In the genomic region with DNA sequence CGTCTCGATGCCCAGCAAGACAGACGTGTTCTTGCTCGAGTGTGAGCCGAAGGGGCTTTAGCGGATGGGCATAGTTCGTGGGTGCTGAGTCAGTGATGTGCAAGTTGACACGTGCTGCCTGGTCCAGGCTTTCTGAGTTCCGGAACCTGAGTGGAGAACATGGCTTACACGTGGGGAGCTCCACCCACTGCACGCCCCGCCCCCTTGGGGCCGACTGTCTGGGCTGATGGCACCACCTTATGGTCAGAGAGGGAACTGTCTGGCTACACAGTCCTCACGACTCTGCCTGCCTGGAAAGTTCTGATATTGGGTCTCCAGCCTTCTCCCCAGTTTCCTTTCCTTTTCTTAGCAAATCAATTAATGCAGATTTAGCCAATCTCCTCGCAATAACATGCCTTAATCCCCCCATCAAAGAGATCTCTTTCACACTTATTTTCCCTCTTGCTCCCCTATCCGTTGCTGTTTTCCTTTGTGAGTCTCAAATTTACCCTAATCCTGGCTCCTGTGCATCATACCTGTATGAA, we compare ENCODE assay signal across 8 cellular contexts. TPM values are rescaled to one million over a fixed set of nuclear protein-coding genes. Genes with fewer than 3 reads are reported as not detected.
DNase-seq lines count a peak whose midpoint lies in the region; ATAC-seq, FAIRE-seq and TF ChIP-seq lines count a peak whose summit lies in the region.

No MANE protein-coding gene starts in this region.

- H2BK15ac ChIP-seq in neuronal stem cell (ENCODE audit: low read length): no peak overlapping the region

- FAIRE-seq in D721Med (lab: Jason Lieb, UNC): no peak

- H3K9me2 ChIP-seq in OCI-LY7 (ENCODE audit: insufficient read depth, low read length): no peaks in the 10 kb centered on the region

- no peak overlapping the region for H3K18ac ChIP-seq in neuronal stem cell (ENCODE audit: low read length)

- H3K14ac ChIP-seq in neuronal stem cell (ENCODE audit: low read length): no peak overlapping the region

- WGBS in neuronal stem cell (ENCODE audit: extremely low coverage in 2 of 2, insufficient read length in 2 of 2, insufficient replicate concordance in 1 of 2), 2 donors: no CpG with 5 or more reads among the region's 16 CpGs

- CTCF ChIA-PET in OCI-LY7 (lab: Charles Lee; ENCODE audit: unreplicated experiment): interaction anchor here (0.6 kb wide), 2 partner anchors 36 to 619 kb away, joined by 3 read pairs; no protein-coding TSS in a partner anchor

- peak overlapping the region; percentile 68; the same call in 1 of the 2 replicates for H2AFZ ChIP-seq in OCI-LY7 (ENCODE audit: low read length)
- H2AFZ ChIP-seq in neuronal stem cell (ENCODE audit: low read length): no peak overlapping the region

- no peak overlapping the region for H3K9ac ChIP-seq in neuronal stem cell (ENCODE audit: low read depth, low read length, poor library complexity)

- no peak overlapping the region for H2BK120ac ChIP-seq in neuronal stem cell (ENCODE audit: low read depth, low read length)

- H4K8ac ChIP-seq in neuronal stem cell (ENCODE audit: low read depth, low read length): no peak overlapping the region

- H3K4ac ChIP-seq in neuronal stem cell (ENCODE audit: low read length): no peak overlapping the region

- H3K4me2 ChIP-seq in OCI-LY7 (ENCODE audit: low read length): no peak overlapping the region
- no peak overlapping the region for H3K4me2 ChIP-seq in neuronal stem cell (ENCODE audit: insufficient read depth, low read length, poor library complexity, severe bottlenecking)

- no peak overlapping the region for H2BK5ac ChIP-seq in neuronal stem cell (ENCODE audit: low read length)

- intact Hi-C loops in OCI-LY7 (cut with micrococcal nuclease; ENCODE audit: unreplicated experiment): loop anchor here (1.0 to 2.0 kb wide), 3 partner anchors 38 to 619 kb away; no protein-coding TSS in a partner anchor

- TF ChIP-seq CTCF in D721Med (IDR thresholded peaks at IDR 0.05; ENCODE audit: insufficient read depth, missing control alignments): peak; percentile 92
- peak; percentile 90 for TF ChIP-seq CTCF in OCI-LY7 (conservative IDR thresholded peaks at IDR 0.05; ENCODE audit: low read length)

- POLR2A ChIA-PET in OCI-LY7 (lab: Charles Lee): interaction anchor here (1.1 kb wide), 1 partner anchor 12 kb away, joined by 5 read pairs; no protein-coding TSS in a partner anchor

- DNase-seq in D721Med (ENCODE audit: insufficient read length, low spot score) (peak; percentile 65), HT1080 (ENCODE audit: low read depth) (peak; percentile 74), OCI-LY7 (ENCODE audit: low spot score) (peak; percentile 82), activated T-cell treated with anti-CD3 and anti-CD28 coated beads for 48 hours (ENCODE audit: low read depth) (peak; percentile 87), fibroblast of gingiva (ENCODE audit: low read depth) (peak; percentile 83), neuronal stem cell (ENCODE audit: low spot score) (peak; percentile 57), substantia nigra (lab: John Stamatoyannopoulos, UW) (peak in 46 of 49 donors; percentile 27 to 83 (median 63))

- H2BK12ac ChIP-seq in neuronal stem cell (ENCODE audit: low read length): no peak overlapping the region

- H3K4me3 ChIP-seq in OCI-LY7 (ENCODE audit: low read depth, low read length, poor library complexity, severe bottlenecking): no peak overlapping the region
- no peak overlapping the region for H3K4me3 ChIP-seq in neuronal stem cell (ENCODE audit: low read length in 2 of 2)

- no peaks in the 10 kb centered on the region for H3K9me3 ChIP-seq in OCI-LY7 (ENCODE audit: low read length)
- H3K9me3 ChIP-seq in neuronal stem cell (replicated peaks in 1 of 2; ENCODE audit: control insufficient read depth in 2 of 2, insufficient read depth in 1 of 2, low read depth in 1 of 2, low read length in 2 of 2): no peaks in the 10 kb centered on the region

- no peak overlapping the region for H4K91ac ChIP-seq in neuronal stem cell (ENCODE audit: low read depth, low read length, poor library complexity)

- H3K23ac ChIP-seq in neuronal stem cell (ENCODE audit: low read depth, low read length, poor library complexity): no peak overlapping the region

- H4K20me1 ChIP-seq in OCI-LY7 (ENCODE audit: insufficient read depth, low read length): no peaks in the 10 kb centered on the region

- no peaks in the 10 kb centered on the region for H3K79me1 ChIP-seq in neuronal stem cell (ENCODE audit: low read depth, low read length)

- ATAC-seq in GM21381 (IDR thresholded peaks at IDR 0.05; ENCODE audit: unreplicated experiment): peak; percentile 62

- H3K79me2 ChIP-seq in OCI-LY7 (ENCODE audit: insufficient read depth, low read depth, low read length): no peaks in the 10 kb centered on the region

- H3K27me3 ChIP-seq in neuronal stem cell (ENCODE audit: control insufficient read depth in 3 of 3, insufficient read depth in 3 of 3, low read depth in 1 of 3, low read length in 3 of 3): peaks cover 3 to 54% (median 21%) of the 10 kb centered on the region in 3 experiments

- H2AK5ac ChIP-seq in neuronal stem cell (ENCODE audit: low read depth, low read length): no peak overlapping the region

- H3K4me1 ChIP-seq in OCI-LY7 (ENCODE audit: insufficient read depth, low read length, poor library complexity, severe bottlenecking) (no peaks in the 10 kb centered on the region), neuronal stem cell (ENCODE audit: control insufficient read depth in 2 of 2, insufficient read depth in 1 of 2, low read depth in 1 of 2, low read length in 2 of 2) (peaks cover 12 to 26% of the 10 kb centered on the region in 2 donors)

- H3K27ac ChIP-seq in OCI-LY7 (ENCODE audit: low read depth, low read length, poor library complexity, severe bottlenecking) (no peak overlapping the region), neuronal stem cell (replicated peaks; ENCODE audit: low read length) (no peak overlapping the region), substantia nigra (ENCODE audit: low read depth, low read length, poor library complexity, severe bottlenecking) (no peak overlapping the region)

- no TSS peak for BruUV-seq in OCI-LY7 (replicated peaks; lab: Mats Ljungman, UMichigan)

- no peaks in the 10 kb centered on the region for H3K36me3 ChIP-seq in OCI-LY7 (ENCODE audit: insufficient read depth, low read length)
- no peaks in the 10 kb centered on the region for H3K36me3 ChIP-seq in neuronal stem cell (replicated peaks in 1 of 2; ENCODE audit: control insufficient read depth in 2 of 2, insufficient read depth in 2 of 2, low read length in 2 of 2)

RNA-seq across cellular contexts. Expression of a gene that starts 3.8 kb away (rescaled TPM):
- 39.2 and 48.6 TPM in 2 replicates for total RNA-seq in HT1080 (2014; rRNA removed; shearing (Covaris generic))
- polyA plus RNA-seq in HT1080 (2015; cell fraction: cytosol; rRNA removed): 222 and 229 TPM in 2 replicates
- polyA plus RNA-seq in HT1080 (2015; cell fraction: nucleus; rRNA removed): 354 and 377 TPM in 2 replicates
- total RNA-seq in OCI-LY7 (2014; rRNA removed; shearing (Covaris generic)): not detected in 2 replicates
- not detected in 2 replicates for total RNA-seq in OCI-LY7 (2022)
- polyA plus RNA-seq in neuronal stem cell (2013, experiment 1 of 2): 5.7 TPM
- 6.0 TPM for polyA plus RNA-seq in neuronal stem cell (2013, experiment 2 of 2)

Comparison
In these comparisons a context has a peak if more than half of its experiments do, and no peak if none do; other contexts are left out.
1. RNA of a gene that starts 3.8 kb away (total RNA-seq): 39.2 to 48.6 TPM in HT1080; not detected in OCI-LY7; every median in the first group is over 10 times any median in the second.
2. Peak in every context shown above with its lines, with median percentiles within 50 percentile points of each other: DNase-seq.